In the genomic region with DNA sequence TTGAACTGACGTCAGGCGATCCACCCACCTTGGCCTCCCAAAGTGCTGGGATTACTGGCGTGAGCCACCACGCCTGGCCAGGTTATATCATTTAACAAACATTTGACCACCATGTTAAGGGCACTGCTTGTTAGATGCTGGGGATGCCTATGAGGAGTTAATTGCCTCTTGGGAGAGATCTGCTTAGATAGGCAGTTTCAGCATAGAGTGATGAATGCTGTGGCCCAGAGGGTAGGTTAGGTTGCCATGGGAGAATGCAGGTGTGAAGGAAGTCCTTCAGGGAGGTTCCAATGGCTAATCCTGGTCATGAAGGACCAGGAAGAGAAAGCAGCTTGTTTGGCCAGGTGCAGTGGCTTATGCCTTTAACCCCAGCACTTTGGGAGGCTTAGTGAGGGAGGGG, we compare ENCODE assay signal across 27 cellular contexts. TPM values are rescaled to one million over a fixed set of nuclear protein-coding genes. Genes with fewer than 3 reads are reported as not detected.
DNase-seq lines count a peak whose midpoint lies in the region; ATAC-seq and TF ChIP-seq lines count a peak whose summit lies in the region.
"Had no signal": no experiment of that assay in that cellular context is flagged by ENCODE, and none has a peak within 500 bp of the region (broad histone marks: within the 10 kb centered on the region; RNA-seq: fewer than 3 reads in every experiment).

No MANE protein-coding gene starts in this region.

- peak; percentile 76 for DNase-seq in DMS153 (lab: John Stamatoyannopoulos, UW)
- no peak for DNase-seq in DMS153 treated with DMSO at 0.1 percent for 48 hours (lab: John Stamatoyannopoulos, UW; ENCODE audit: unreplicated experiment)
- no peak for DNase-seq in IMR-90
- peak; percentile 34 for DNase-seq in NCI-H774 (lab: John Stamatoyannopoulos, UW)
- DNase-seq in kidney tubule cell (ENCODE audit: low spot score) = peak; percentile 33
- DNase-seq in iPS-NIHi7 (ENCODE audit: extremely low spot score) = no peak
- DNase-seq in stimulated activated naive CD4-positive, alpha-beta T cell treated with Interleukin-2 at 50 U/mL for 16 hours (lab: John Stamatoyannopoulos, UW) = no peak
- DNase-seq in hepatocyte (ENCODE audit: low spot score) = no peak
- DNase-seq: activated naive CD4-positive, alpha-beta T cell treated with anti-CD3 and anti-CD28 coated beads, Interleukin-2, amount 10 ng/mL, durations not matched to agents 7 days and 5 days; activated T-cell treated with anti-CD3 and anti-CD28 coated beads, Interleukin-2, amount 50 U/mL, for 72 hours; anterior cingulate cortex; central memory CD4-positive, alpha-beta T cell; foreskin keratinocyte; mammary epithelial cell; naive B cell; NCI-H1105; NCI-H2227 treated with DMSO at 0.1 percent for 48 hours; NK-92 treated with Interleukin-12 subunit alpha and Interleukin-12 subunit beta, amount 100 ng/mL, for 24 hours; SJCRH30; stimulated activated CD4-positive, alpha-beta T cell treated with anti-CD3 and anti-CD28 coated beads, Interleukin-12 subunit alpha, Interleukin-12 subunit beta, amount 100 ng/mL, for 4 hours; stimulated activated CD4-positive, alpha-beta T cell treated with anti-CD3 and anti-CD28 coated beads, Interleukin-4, amount 100 ng/mL, for 4 hours; stimulated activated naive CD8-positive, alpha-beta T cell treated with anti-CD3 and anti-CD28 coated beads, Interleukin-15, amount 100 ng/mL, for 72 hours; T-helper 1 cell; transverse colon had no signal

- no peak overlapping the region for H3K56ac ChIP-seq in IMR-90 (ENCODE audit: extremely low read depth, insufficient read depth, low read length)

- no peak overlapping the region for H4K5ac ChIP-seq in IMR-90 (ENCODE audit: low read depth, low read length)

- no peak overlapping the region for H2BK20ac ChIP-seq in IMR-90 (ENCODE audit: low read depth, low read length)

- TF ChIP-seq CTCF in IMR-90 (conservative IDR thresholded peaks at IDR 0.05; ENCODE audit: low read depth, low read length) = no peak
- no peak for TF ChIP-seq CTCF in hepatocyte (IDR thresholded peaks at IDR 0.05; ENCODE audit: poor library complexity)

- peak overlapping the region; percentile 3; the same call in 1 of the 2 replicates for H3K14ac ChIP-seq in IMR-90 (replicated peaks; ENCODE audit: low read depth, low read length)

- no peak overlapping the region for H3K18ac ChIP-seq in IMR-90 (ENCODE audit: low read depth, low read length)

- H4K8ac ChIP-seq in IMR-90 (ENCODE audit: low read depth in 2 of 2, low read length in 2 of 2) = no peak overlapping the region

- CTCF ChIA-PET in IMR-90 (lab: Yijun Ruan, JAX) = no interaction called here

- H2AK5ac ChIP-seq in IMR-90 (ENCODE audit: low read depth, low read length) = peak overlapping the region; percentile 68; the same call in 1 of the 2 replicates

- no peak overlapping the region for H2AK9ac ChIP-seq in IMR-90 (replicated peaks; ENCODE audit: low read depth, low read length, poor library complexity)

- H4K20me1 ChIP-seq in IMR-90 (ENCODE audit: insufficient read depth, low read length) = peaks cover 14% of the 10 kb centered on the region
- peaks cover 8% of the 10 kb centered on the region for H4K20me1 ChIP-seq in hepatocyte (ENCODE audit: insufficient read depth, poor library complexity, severe bottlenecking)

- H3K79me1 ChIP-seq in IMR-90 (ENCODE audit: low read depth in 1 of 2, low read length in 2 of 2) = peaks cover 27 to 73% of the 10 kb centered on the region in 2 experiments

- H3K4me1 ChIP-seq in IMR-90 (ENCODE audit: control insufficient read depth, insufficient read depth, low read length) (peaks cover 13% of the 10 kb centered on the region), hepatocyte (ENCODE audit: insufficient read depth) (no peaks in the 10 kb centered on the region)
- H3K4me1 ChIP-seq: foreskin keratinocyte, SJCRH30 had no signal

- BruUV-seq in IMR-90 (replicated peaks; lab: Mats Ljungman, UMichigan) = no TSS peak

- POLR2A ChIA-PET in IMR-90 (lab: Charles Lee; ENCODE audit: unreplicated experiment) = no interaction called here

- no CpG with 5 or more reads among the region's 4 CpGs for WGBS in IMR-90 (ENCODE audit: extremely low coverage in 2 of 2, insufficient read length in 1 of 2), 2 experiments
- 97% methylated on average over 4 of the region's 4 CpGs for WGBS in hepatocyte (ENCODE audit: low lambda C conversion rate, missing lambda C conversion rate)

- no peaks in the 10 kb centered on the region for H3K36me3 ChIP-seq in IMR-90 (ENCODE audit: control insufficient read depth, insufficient read depth, low read length)
- no peaks in the 10 kb centered on the region for H3K36me3 ChIP-seq in hepatocyte (replicated peaks; ENCODE audit: insufficient read depth, low read depth)
- H3K36me3 ChIP-seq: transverse colon had no signal

- H3K23ac ChIP-seq in IMR-90 (ENCODE audit: low read depth, low read length) = no peak overlapping the region

- no peak for TF ChIP-seq POLR2A in IMR-90 (IDR thresholded peaks at IDR 0.05; ENCODE audit: low read depth, low read length)

- no peak overlapping the region for H3K4me2 ChIP-seq in IMR-90 (ENCODE audit: low read depth, low read length)
- H3K4me2 ChIP-seq in hepatocyte = no peak overlapping the region
- H3K4me2 ChIP-seq: GM23338 had no signal

- no peak overlapping the region for H2BK15ac ChIP-seq in IMR-90 (ENCODE audit: low read depth, low read length)

- H4K91ac ChIP-seq in IMR-90 (ENCODE audit: insufficient read depth, low read depth, low read length) = 0 out of 2 replicates have a peak overlapping the region, but pooled peaks have one; percentile 1

- peaks cover 76% of the 10 kb centered on the region for H3K79me2 ChIP-seq in hepatocyte

- H3K9ac ChIP-seq in IMR-90 (ENCODE audit: low read depth, low read length) = no peak overlapping the region

- ATAC-seq in IMR-90 (ENCODE audit: low read depth) = no peak
- ATAC-seq: activated T-cell treated with anti-CD3 and anti-CD28 coated beads, Interleukin-2, amount 50 U/mL, for 72 hours; foreskin keratinocyte; GM23338; Panc1; stimulated activated naive CD8-positive, alpha-beta T cell treated with anti-CD3 and anti-CD28 coated beads, Interleukin-15, amount 100 ng/mL, for 72 hours had no signal

- no peak overlapping the region for H2AFZ ChIP-seq in IMR-90 (replicated peaks; ENCODE audit: low read length, poor library complexity)
- H2AFZ ChIP-seq in hepatocyte = no peak overlapping the region
- H2AFZ ChIP-seq: GM23338 had no signal

- H3K27ac ChIP-seq in IMR-90 (ENCODE audit: insufficient read depth, low read length) (no peak overlapping the region), hepatocyte (no peak overlapping the region)
- H3K27ac ChIP-seq: 22Rv1, foreskin keratinocyte, SJCRH30, transverse colon had no signal

- H2BK120ac ChIP-seq in IMR-90 (ENCODE audit: low read depth, low read length) = no peak overlapping the region

- in situ Hi-C loops in IMR-90 (cut with MboI; ENCODE audit: low sequenced_read_pairs) = no loop called here

- H3K27me3 ChIP-seq in IMR-90 (ENCODE audit: control insufficient read depth, insufficient read depth, low read length) (no peaks in the 10 kb centered on the region), hepatocyte (no peaks in the 10 kb centered on the region)
- H3K27me3 ChIP-seq: foreskin keratinocyte, SJCRH30, transverse colon had no signal

- dilution Hi-C loops in IMR-90 (cut with HindIII; ENCODE audit: low sequenced_read_pairs, unreplicated experiment) = no loop called here

- intact Hi-C loops in IMR-90 (cut with micrococcal nuclease) = no loop called here

- H3K4me3 ChIP-seq in IMR-90 (ENCODE audit: insufficient read depth, low read depth, low read length) (no peak overlapping the region), hepatocyte (no peak overlapping the region)
- H3K4me3 ChIP-seq: GM23338, SJCRH30, transverse colon had no signal

- no peak overlapping the region for H3K4ac ChIP-seq in IMR-90 (ENCODE audit: low read depth, low read length)

- no peaks in the 10 kb centered on the region for H3K9me3 ChIP-seq in IMR-90 (ENCODE audit: control insufficient read depth, insufficient read depth, low read length)
- no peaks in the 10 kb centered on the region for H3K9me3 ChIP-seq in hepatocyte (ENCODE audit: low read depth)
- H3K9me3 ChIP-seq: transverse colon had no signal

- H2BK5ac ChIP-seq in IMR-90 (ENCODE audit: low read depth, low read length, poor library complexity, severe bottlenecking) = no peak overlapping the region

- no peaks in the 10 kb centered on the region for H3K9me2 ChIP-seq in hepatocyte (replicated peaks; ENCODE audit: insufficient read depth)

- TF ChIP-seq RAD21 in IMR-90 (IDR thresholded peaks at IDR 0.05; ENCODE audit: low read length) = no peak

- peaks cover 10% of the 10 kb centered on the region for H3K9me1 ChIP-seq in IMR-90 (ENCODE audit: insufficient read depth, low read length)

TF ChIP-seq in IMR-90, 13 proteins besides CTCF, POLR2A, EP300 and RAD21 (continues in another document):
- TF ChIP-seq MAFK (IDR thresholded peaks at IDR 0.05; ENCODE audit: low read depth, low read length) = no peak
- TF ChIP-seq FOS (IDR thresholded peaks at IDR 0.05; ENCODE audit: low read depth, low read length) = no peak
- no peak for TF ChIP-seq SMC3 (IDR thresholded peaks at IDR 0.05; ENCODE audit: low read depth, low read length)
- TF ChIP-seq, protein P1, sequence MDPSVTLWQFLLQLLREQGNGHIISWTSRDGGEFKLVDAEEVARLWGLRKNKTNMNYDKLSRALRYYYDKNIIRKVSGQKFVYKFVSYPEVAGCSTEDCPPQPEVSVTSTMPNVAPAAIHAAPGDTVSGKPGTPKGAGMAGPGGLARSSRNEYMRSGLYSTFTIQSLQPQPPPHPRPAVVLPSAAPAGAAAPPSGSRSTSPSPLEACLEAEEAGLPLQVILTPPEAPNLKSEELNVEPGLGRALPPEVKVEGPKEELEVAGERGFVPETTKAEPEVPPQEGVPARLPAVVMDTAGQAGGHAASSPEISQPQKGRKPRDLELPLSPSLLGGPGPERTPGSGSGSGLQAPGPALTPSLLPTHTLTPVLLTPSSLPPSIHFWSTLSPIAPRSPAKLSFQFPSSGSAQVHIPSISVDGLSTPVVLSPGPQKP (IDR thresholded peaks at IDR 0.05; ENCODE audit: borderline replicate concordance, low read depth, low read length) = no peak

RNA-seq across cellular contexts. Expression of a gene that starts 17.0 kb away (rescaled TPM):
- total RNA-seq in IMR-90 (2012; rRNA removed) = 22.0 and 30.3 TPM in 2 replicates
- polyA plus RNA-seq in IMR-90 (2012; rRNA removed) = 22.5 and 23.6 TPM in 2 replicates
- polyA plus RNA-seq in IMR-90 (2012; cell fraction: cytosol; rRNA removed) = 19.8 and 29.5 TPM in 2 replicates
- 13.4 and 14.4 TPM in 2 replicates for polyA plus RNA-seq in IMR-90 (2012; cell fraction: nucleus; rRNA removed; ENCODE audit: low replicate concordance)
- total RNA-seq in hepatocyte = 18.8 and 24.0 TPM in 2 replicates
- 24.0 and 24.2 TPM in 2 replicates for polyA plus RNA-seq in hepatocyte

RNA-seq across cellular contexts. Expression of a gene that starts 46.7 kb away (rescaled TPM):
- total RNA-seq in IMR-90 (2012; rRNA removed) (166 and 280 TPM in 2 replicates), hepatocyte (334 and 423 TPM in 2 replicates)
- polyA plus RNA-seq in IMR-90 (2012; rRNA removed) (74.3 and 106 TPM in 2 replicates), hepatocyte (200 and 260 TPM in 2 replicates)
- polyA plus RNA-seq in IMR-90 (2012; cell fraction: cytosol; rRNA removed) = 15.4 and 18.4 TPM in 2 replicates
- 124 and 726 TPM in 2 replicates for polyA plus RNA-seq in IMR-90 (2012; cell fraction: nucleus; rRNA removed; ENCODE audit: low replicate concordance)

Comparison
In these comparisons a context has a peak if more than half of its experiments do, and no peak if none do; other contexts are left out.
1. DNase-seq: peak in DMS153 (single experiment), NCI-H774 (single experiment) and kidney tubule cell (single experiment); none in DMS153 treated with DMSO at 0.1 percent for 48 hours (single experiment), IMR-90 (single experiment), iPS-NIHi7 (single experiment), stimulated activated naive CD4-positive, alpha-beta T cell treated with Interleukin-2 at 50 U/mL for 16 hours (single experiment) and hepatocyte (single experiment).